Comparison of ENCODE assay signal across 8 cellular contexts in genomic region chr1:212470059-212470458, GRCh38. TPM values are rescaled to one million over a fixed set of nuclear protein-coding genes. Genes with fewer than 3 reads are reported as not detected.
DNase-seq lines count a peak whose midpoint lies in the region; ATAC-seq and TF ChIP-seq lines count a peak whose summit lies in the region.

No MANE protein-coding gene starts in this region.

- intact Hi-C loops in heart right ventricle (cut with DNase I) = loop anchor here in 8 of 10 donors (10.0 kb wide), 5 partner anchors 85 to 525 kb away; a partner anchor contains a TSS

- H3K9me3 ChIP-seq in heart right ventricle = no peaks in the 10 kb centered on the region

- H3K4me1 ChIP-seq in heart right ventricle = peaks cover 0 to 26% (median 5%) of the 10 kb centered on the region in 9 donors
- H3K4me1 ChIP-seq in rectal smooth muscle tissue (ENCODE audit: control insufficient read depth, insufficient read depth, low read length) = no peaks in the 10 kb centered on the region

- peak overlapping the region in 6 of 10 donors; percentile 18 to 55 (median 44) for H3K27ac ChIP-seq in heart right ventricle
- peak overlapping the region; percentile 86 for H3K27ac ChIP-seq in rectal smooth muscle tissue (ENCODE audit: low read depth, low read length)

- ATAC-seq in heart right ventricle = peak; percentile 80 to 96 (median 86)
- no peak for ATAC-seq in HG03280 (IDR thresholded peaks at IDR 0.05; ENCODE audit: unreplicated experiment)
- ATAC-seq in GM21367 (IDR thresholded peaks at IDR 0.05; ENCODE audit: unreplicated experiment) = no peak

- H3K4me3 ChIP-seq in heart right ventricle = no peak overlapping the region
- H3K4me3 ChIP-seq in rectal smooth muscle tissue (ENCODE audit: low read length) = no peak overlapping the region

- peak; percentile 96 for DNase-seq in EL
- DNase-seq in amniotic stem cell (lab: John Stamatoyannopoulos, UW) = peak; percentile 86
- peak; percentile 65 to 74 for DNase-seq in heart right ventricle
- no peak for DNase-seq in stimulated activated CD4-positive, alpha-beta T cell treated with anti-CD3 and anti-CD28 coated beads, Interleukin-4, amount 100 ng/mL, for 1 hour
- DNase-seq in stimulated activated naive CD4-positive, alpha-beta T cell treated with Interleukin-2 at 50 U/mL for 16 hours (lab: John Stamatoyannopoulos, UW) = no peak

- WGBS in heart right ventricle, 2 donors = 39 to 48% methylated on average over 15 of the region's 15 CpGs

- H3K27me3 ChIP-seq in heart right ventricle = no peaks in the 10 kb centered on the region
- H3K27me3 ChIP-seq in rectal smooth muscle tissue (ENCODE audit: control insufficient read depth, insufficient read depth, low read length) = no peaks in the 10 kb centered on the region

- TF ChIP-seq CTCF in heart right ventricle (IDR thresholded peaks at IDR 0.05) = no peak

- H3K36me3 ChIP-seq in heart right ventricle (no peaks in the 10 kb centered on the region), rectal smooth muscle tissue (ENCODE audit: control insufficient read depth, insufficient read depth, low read length) (no peaks in the 10 kb centered on the region)

- H3K9ac ChIP-seq in rectal smooth muscle tissue (ENCODE audit: low read length) = no peak overlapping the region

RNA-seq across cellular contexts. Expression of gene NENF, which starts 37.3 kb away (rescaled TPM):
- total RNA-seq in heart right ventricle = 100 to 1,000 TPM in 6 of 10 donors, 10 to 100 TPM in 4; 91.8 to 163 (median 112) TPM
- polyA plus RNA-seq in heart right ventricle = 100 to 1,000 TPM; 117 to 241 TPM

RNA-seq across cellular contexts. Expression of gene PACC1, which starts 55.4 kb away (rescaled TPM):
- 1 to 10 TPM; 1.9 to 4.6 (median 2.4) TPM for total RNA-seq in heart right ventricle
- polyA plus RNA-seq in heart right ventricle = 1 to 10 TPM; 1.8 to 5.1 TPM

Comparison
In these comparisons a context has a peak if more than half of its experiments do, and no peak if none do; other contexts are left out.
1. DNase-seq: peak in EL (single experiment), amniotic stem cell (single experiment) and heart right ventricle (2 of 2); none in stimulated activated CD4-positive, alpha-beta T cell treated with anti-CD3 and anti-CD28 coated beads, Interleukin-4, amount 100 ng/mL, for 1 hour (single experiment) and stimulated activated naive CD4-positive, alpha-beta T cell treated with Interleukin-2 at 50 U/mL for 16 hours (single experiment).
2. ATAC-seq: peak in heart right ventricle (8 of 8); none in HG03280 (single experiment) and GM21367 (single experiment).